In genomic region chr11:72534859-72535547, GRCh38 we compare ENCODE assay signal across 13 cellular contexts.
DNase-seq lines count a peak whose midpoint lies in the region; ATAC-seq and TF ChIP-seq lines count a peak whose summit lies in the region.
"Had no signal": no experiment of that assay in that cellular context is flagged by ENCODE, and none has a peak within 500 bp of the region (broad histone marks: within the 10 kb centered on the region; RNA-seq: fewer than 3 reads in every experiment).

No MANE protein-coding gene starts in this region.

- TF ChIP-seq CTCF in AG09309 (IDR thresholded peaks at IDR 0.05; ENCODE audit: control insufficient read depth, insufficient read depth, low read depth, low read length, missing control alignments) (peak; percentile 22), cardiac fibroblast (IDR thresholded peaks at IDR 0.05; ENCODE audit: low read depth, low read length) (peak; percentile 7)

- DNase-seq in AG09309 (ENCODE audit: low read depth) (peak; percentile 17), HT-29 (ENCODE audit: low spot score) (peak; percentile 7), cardiac fibroblast (ENCODE audit: low read depth in 2 of 2) (no peak), mucosa of gallbladder (ENCODE audit: low spot score) (peak; percentile 24), immature natural killer cell (no peak)
- DNase-seq in activated naive CD8-positive, alpha-beta T cell treated with anti-CD3 and anti-CD28 coated beads for 36 hours: no peak
- DNase-seq: activated CD8-positive, alpha-beta T cell treated with anti-CD3 and anti-CD28 coated beads, Interleukin-2, amount 10 ng/mL, durations not matched to agents 7 days and 5 days; naive thymus-derived CD8-positive, alpha-beta T cell; NCI-H69 had no signal

- peaks cover 2 to 16% (median 2%) of the 10 kb centered on the region in 3 donors for H3K27me3 Mint-ChIP-seq in immature natural killer cell (ENCODE audit: low read depth in 3 of 3)
- peaks cover 26% of the 10 kb centered on the region for H3K27me3 Mint-ChIP-seq in activated naive CD8-positive, alpha-beta T cell treated with anti-CD3 and anti-CD28 coated beads for 36 hours

- no peak overlapping the region for H3K4me3 Mint-ChIP-seq in immature natural killer cell
- no peak overlapping the region for H3K4me3 Mint-ChIP-seq in activated naive CD8-positive, alpha-beta T cell treated with anti-CD3 and anti-CD28 coated beads for 36 hours
- H3K4me3 Mint-ChIP-seq: activated CD8-positive, alpha-beta T cell treated with anti-CD3 and anti-CD28 coated beads, Interleukin-2, amount 10 ng/mL, durations not matched to agents 7 days and 5 days; naive thymus-derived CD8-positive, alpha-beta T cell; stimulated activated memory B cell treated with anti-CD40 and anti-IgM and Interleukin-4, amounts not matched to agents 10 μg/mL and 1 μg/mL and 100 μg/mL, for 72 hours had no signal

- H3K4me3 ChIP-seq in AG09309 (ENCODE audit: control insufficient read depth, low read depth, low read length) (no peak overlapping the region), cardiac fibroblast (replicated peaks in 1 of 2; ENCODE audit: low read depth in 2 of 2, low read length in 2 of 2) (no peak overlapping the region)

- H3K9me3 Mint-ChIP-seq in immature natural killer cell: no peaks in the 10 kb centered on the region
- H3K9me3 Mint-ChIP-seq in activated naive CD8-positive, alpha-beta T cell treated with anti-CD3 and anti-CD28 coated beads for 36 hours: no peaks in the 10 kb centered on the region
- H3K9me3 Mint-ChIP-seq: activated naive CD4-positive, alpha-beta T cell treated with anti-CD3 and anti-CD28 coated beads, Interleukin-2, amount 50 U/mL, for 72 hours; naive thymus-derived CD8-positive, alpha-beta T cell had no signal

- no peaks in the 10 kb centered on the region for H3K36me3 Mint-ChIP-seq in immature natural killer cell
- no peaks in the 10 kb centered on the region for H3K36me3 Mint-ChIP-seq in activated naive CD8-positive, alpha-beta T cell treated with anti-CD3 and anti-CD28 coated beads for 36 hours
- H3K36me3 Mint-ChIP-seq: activated naive CD4-positive, alpha-beta T cell treated with anti-CD3 and anti-CD28 coated beads, Interleukin-2, amount 50 U/mL, for 72 hours; naive thymus-derived CD8-positive, alpha-beta T cell; stimulated activated memory B cell treated with anti-CD40 and anti-IgM and Interleukin-4, amounts not matched to agents 10 μg/mL and 1 μg/mL and 100 μg/mL, for 72 hours had no signal

- H3K4me1 Mint-ChIP-seq in immature natural killer cell: no peaks in the 10 kb centered on the region
- H3K4me1 Mint-ChIP-seq in activated naive CD8-positive, alpha-beta T cell treated with anti-CD3 and anti-CD28 coated beads for 36 hours: no peaks in the 10 kb centered on the region
- H3K4me1 Mint-ChIP-seq: stimulated activated memory B cell treated with anti-CD40 and anti-IgM and Interleukin-4, amounts not matched to agents 10 μg/mL and 1 μg/mL and 100 μg/mL, for 72 hours had no signal

- ATAC-seq in HG02970 (IDR thresholded peaks at IDR 0.05; ENCODE audit: low FRiP score, unreplicated experiment): no peak
- ATAC-seq in HG02973 (IDR thresholded peaks at IDR 0.05; ENCODE audit: unreplicated experiment): no peak
- ATAC-seq: activated CD8-positive, alpha-beta T cell treated with anti-CD3 and anti-CD28 coated beads, Interleukin-2, amount 10 ng/mL, durations not matched to agents 7 days and 5 days; activated naive CD4-positive, alpha-beta T cell treated with anti-CD3 and anti-CD28 coated beads, Interleukin-2, amount 50 U/mL, for 72 hours; naive thymus-derived CD8-positive, alpha-beta T cell; stimulated activated memory B cell treated with anti-CD40 and anti-IgM and Interleukin-4, amounts not matched to agents 10 μg/mL and 1 μg/mL and 100 μg/mL, for 72 hours had no signal

- no peak overlapping the region for H3K27ac Mint-ChIP-seq in immature natural killer cell
- no peak overlapping the region for H3K27ac Mint-ChIP-seq in activated naive CD8-positive, alpha-beta T cell treated with anti-CD3 and anti-CD28 coated beads for 36 hours
- H3K27ac Mint-ChIP-seq: activated CD8-positive, alpha-beta T cell treated with anti-CD3 and anti-CD28 coated beads, Interleukin-2, amount 10 ng/mL, durations not matched to agents 7 days and 5 days; activated naive CD4-positive, alpha-beta T cell treated with anti-CD3 and anti-CD28 coated beads, Interleukin-2, amount 50 U/mL, for 72 hours; naive thymus-derived CD8-positive, alpha-beta T cell; stimulated activated memory B cell treated with anti-CD40 and anti-IgM and Interleukin-4, amounts not matched to agents 10 μg/mL and 1 μg/mL and 100 μg/mL, for 72 hours had no signal

Comparison
In these comparisons a context has a peak if more than half of its experiments do, and no peak if none do; other contexts are left out.
1. DNase-seq: peak in AG09309 (single experiment), HT-29 (single experiment) and mucosa of gallbladder (single experiment); none in cardiac fibroblast (0 of 2), immature natural killer cell (0 of 3) and activated naive CD8-positive, alpha-beta T cell treated with anti-CD3 and anti-CD28 coated beads for 36 hours (single experiment).